ENCODE assay signal across 11 cellular contexts in the genomic region with DNA sequence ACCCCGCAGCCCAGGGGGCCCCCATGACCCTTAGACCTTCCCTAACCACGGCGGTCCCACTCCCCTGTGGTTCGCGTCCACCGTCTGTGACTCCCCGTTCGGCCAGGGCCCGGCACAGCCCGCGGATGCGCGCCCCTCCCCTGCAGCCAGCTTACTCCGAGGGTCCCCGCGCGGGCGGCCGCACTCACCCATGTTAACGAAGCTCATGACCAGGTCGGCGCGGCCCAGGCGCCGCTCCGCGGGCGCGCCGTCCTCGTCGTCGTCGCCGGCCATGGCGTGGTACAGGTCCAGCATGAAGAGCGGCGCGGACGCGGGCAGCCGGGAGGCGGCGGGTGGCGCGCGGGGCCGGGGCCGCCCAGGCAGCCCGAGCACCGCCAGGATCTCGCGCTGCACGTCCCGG. TPM values are rescaled to one million over a fixed set of nuclear protein-coding genes. Genes with fewer than 3 reads are reported as not detected.
DNase-seq lines count a peak whose midpoint lies in the region; ATAC-seq, FAIRE-seq and TF ChIP-seq lines count a peak whose summit lies in the region.
"Not testable (repeated sequence)": the region's sequence is repeated elsewhere in the genome, so short reads cannot be mapped to it uniquely, and the experiment has no call there.
"Had no signal": no experiment of that assay in that cellular context is flagged by ENCODE, and none has a peak within 500 bp of the region (broad histone marks: within the 10 kb centered on the region; RNA-seq: fewer than 3 reads in every experiment).

No MANE protein-coding gene starts in this region.

- not testable (repeated sequence) for H4K91ac ChIP-seq in IMR-90 (ENCODE audit: insufficient read depth, low read depth, low read length); H1 (replicated peaks; ENCODE audit: insufficient read length, low read length)

- not testable (repeated sequence) for H2BK15ac ChIP-seq in IMR-90 (ENCODE audit: low read depth, low read length); H1 (ENCODE audit: low read length)

- H3K27me3 Mint-ChIP-seq in activated T-helper 1 cell treated with anti-CD3 and anti-CD28 coated beads, Interleukin-12 subunit alpha, Interleukin-12 subunit beta, Interleukin-2, Interleukin-4 antibody, amounts not matched to agents 30 ng/mL and 10 ng/mL and 1 ng/mL, durations not matched to agents 14 hours and 24 hours and 36 hours (ENCODE audit: insufficient read depth): peaks cover 43% of the 10 kb centered on the region
- H3K27me3 Mint-ChIP-seq in memory B cell: not testable (repeated sequence)

- H3K18ac ChIP-seq in IMR-90 (ENCODE audit: low read depth, low read length); H1 (ENCODE audit: extremely low read depth, low read length): not testable (repeated sequence)

- POLR2A ChIA-PET in A549 (lab: Yijun Ruan, JAX) (interaction anchor here (1.0 to 1.1 kb wide), 2 partner anchors 11 to 49 kb away, joined by 5 to 8 read pairs; a partner anchor contains a TSS), H1 (lab: Charles Lee; ENCODE audit: partially characterized antibody) (interaction anchor here (1.0 to 1.9 kb wide), 3 partner anchors 12 to 114 kb away, joined by 3 to 5 read pairs (median 3); no protein-coding TSS in a partner anchor)
- POLR2A ChIA-PET in IMR-90 (lab: Charles Lee; ENCODE audit: unreplicated experiment): not testable (repeated sequence)

- DNase-seq in A549 (ENCODE audit: low read depth in 1 of 2, low spot score in 1 of 2); GM12864 (ENCODE audit: low read depth); IMR-90; SJCRH30; activated T-helper 1 cell treated with anti-CD3 and anti-CD28 coated beads, Interleukin-12 subunit alpha, Interleukin-12 subunit beta, Interleukin-2, Interleukin-4 antibody, amounts not matched to agents 30 ng/mL and 10 ng/mL and 1 ng/mL, durations not matched to agents 14 hours and 24 hours and 36 hours (ENCODE audit: low spot score); H1 (ENCODE audit: low read depth in 1 of 2, low spot score in 2 of 2); memory B cell (ENCODE audit: low spot score in 2 of 2); sigmoid colon: not testable (repeated sequence)

- not testable (repeated sequence) for H3K79me2 ChIP-seq in H1 (ENCODE audit: control insufficient read depth in 1 of 2, insufficient read depth in 2 of 2, low read length in 2 of 2)

- not testable (repeated sequence) for TF ChIP-seq CTCF in A549 (IDR thresholded peaks at IDR 0.05); GM12864 (IDR thresholded peaks at IDR 0.05; ENCODE audit: low read depth, low read length, missing control alignments); IMR-90 (conservative IDR thresholded peaks at IDR 0.05; ENCODE audit: low read depth, low read length); H1 (IDR thresholded peaks at IDR 0.05; ENCODE audit: control extremely low read depth in 1 of 3, insufficient read depth in 1 of 3, low read depth in 1 of 3, low read length in 3 of 3); sigmoid colon (IDR thresholded peaks at IDR 0.05)

- not testable (repeated sequence) for H4K20me1 ChIP-seq in IMR-90 (ENCODE audit: insufficient read depth, low read length); H1 (replicated peaks in 1 of 2; ENCODE audit: control insufficient read depth in 1 of 2, insufficient read depth in 2 of 2, low read length in 2 of 2)

- peak overlapping the region in 1 of 2 experiments; percentile 95; a peak in 4 of 6 replicates for H3K27ac ChIP-seq in A549
- not testable (repeated sequence) for H3K27ac ChIP-seq in IMR-90 (ENCODE audit: insufficient read depth, low read length); SJCRH30; H1 (ENCODE audit: low read depth, low read length); sigmoid colon

- H3K4me1 ChIP-seq in A549; IMR-90 (ENCODE audit: control insufficient read depth, insufficient read depth, low read length); H1 (replicated peaks in 1 of 4; ENCODE audit: control insufficient read depth in 3 of 4, insufficient read depth in 4 of 4, low read length in 3 of 4): not testable (repeated sequence)
- H3K4me1 ChIP-seq in SJCRH30 (peaks cover 10% of the 10 kb centered on the region), sigmoid colon (peaks cover 0 to 11% (median 7%) of the 10 kb centered on the region in 4 donors)

- not testable (repeated sequence) for H2AK5ac ChIP-seq in IMR-90 (ENCODE audit: low read depth, low read length); H1 (ENCODE audit: low read depth, low read length)

- peak overlapping the region; percentile 56 for H3K4me3 Mint-ChIP-seq in activated T-helper 1 cell treated with anti-CD3 and anti-CD28 coated beads, Interleukin-12 subunit alpha, Interleukin-12 subunit beta, Interleukin-2, Interleukin-4 antibody, amounts not matched to agents 30 ng/mL and 10 ng/mL and 1 ng/mL, durations not matched to agents 14 hours and 24 hours and 36 hours
- H3K4me3 Mint-ChIP-seq in memory B cell: peak overlapping the region; percentile 74

- H3K23me2 ChIP-seq in H1 (ENCODE audit: low read depth, low read length): not testable (repeated sequence)

- not testable (repeated sequence) for BruUV-seq in IMR-90 (replicated peaks; lab: Mats Ljungman, UMichigan)

- ATAC-seq in A549; memory B cell (ENCODE audit: low read depth): not testable (repeated sequence)
- 0 out of 2 replicates have a peak, but pooled peaks have one; percentile 13 for ATAC-seq in IMR-90 (ENCODE audit: low read depth)

- FAIRE-seq in A549 (lab: Jason Lieb, UNC); H1 (lab: Jason Lieb, UNC): not testable (repeated sequence)

- no CpG with 5 or more reads among the region's 55 CpGs for WGBS in A549 (ENCODE audit: missing lambda C conversion rate)
- WGBS in IMR-90 (ENCODE audit: extremely low coverage in 2 of 2, insufficient read length in 1 of 2), 2 experiments: 6% methylated on average over 10 of the region's 55 CpGs; no CpG with 5 or more reads in 1 of the 2 experiments
- WGBS in H1 (ENCODE audit: extremely low coverage in 1 of 2, insufficient coverage in 1 of 2, insufficient read length in 1 of 2, insufficient replicate concordance in 2 of 2, low coverage in 1 of 2, low lambda C conversion rate in 2 of 2, missing lambda C conversion rate in 1 of 2), 2 experiments: 9% methylated on average over 23 of the region's 55 CpGs; no CpG with 5 or more reads in 1 of the 2 experiments
- WGBS in sigmoid colon, 2 donors: 4 to 7% methylated on average over 55 of the region's 55 CpGs

- H3K79me1 ChIP-seq in IMR-90 (ENCODE audit: low read depth in 1 of 2, low read length in 2 of 2); H1 (ENCODE audit: low read depth, low read length): not testable (repeated sequence)

- not testable (repeated sequence) for H3K56ac ChIP-seq in IMR-90 (ENCODE audit: extremely low read depth, insufficient read depth, low read length); H1 (replicated peaks; ENCODE audit: insufficient read length, low read depth, low read length)

- not testable (repeated sequence) for H3K9me1 ChIP-seq in IMR-90 (ENCODE audit: insufficient read depth, low read length)

- not testable (repeated sequence) for H3K23ac ChIP-seq in IMR-90 (ENCODE audit: low read depth, low read length); H1 (ENCODE audit: insufficient read length)

- not testable (repeated sequence) for H2BK120ac ChIP-seq in IMR-90 (ENCODE audit: low read depth, low read length); H1 (replicated peaks; ENCODE audit: low read depth, low read length)

- H3K36me3 Mint-ChIP-seq in activated T-helper 1 cell treated with anti-CD3 and anti-CD28 coated beads, Interleukin-12 subunit alpha, Interleukin-12 subunit beta, Interleukin-2, Interleukin-4 antibody, amounts not matched to agents 30 ng/mL and 10 ng/mL and 1 ng/mL, durations not matched to agents 14 hours and 24 hours and 36 hours (ENCODE audit: low read depth); memory B cell: not testable (repeated sequence)

- peaks cover 12% of the 10 kb centered on the region for H3K4me1 Mint-ChIP-seq in activated T-helper 1 cell treated with anti-CD3 and anti-CD28 coated beads, Interleukin-12 subunit alpha, Interleukin-12 subunit beta, Interleukin-2, Interleukin-4 antibody, amounts not matched to agents 30 ng/mL and 10 ng/mL and 1 ng/mL, durations not matched to agents 14 hours and 24 hours and 36 hours (ENCODE audit: low read depth)
- H3K4me1 Mint-ChIP-seq in memory B cell: peaks cover 21% of the 10 kb centered on the region

- H2BK20ac ChIP-seq in IMR-90 (ENCODE audit: low read depth, low read length); H1 (ENCODE audit: low read length): not testable (repeated sequence)

- not testable (repeated sequence) for H4K8ac ChIP-seq in IMR-90 (ENCODE audit: low read depth in 2 of 2, low read length in 2 of 2); H1 (ENCODE audit: extremely low read depth, insufficient read depth, low read length)

- H2BK12ac ChIP-seq in H1 (ENCODE audit: low read depth, low read length): not testable (repeated sequence)

- in situ Hi-C loops in IMR-90 (cut with MboI; ENCODE audit: low sequenced_read_pairs): loop anchor here (5.0 kb wide), 1 partner anchor 296 kb away; a partner anchor contains a TSS

- not testable (repeated sequence) for H3K27ac Mint-ChIP-seq in activated T-helper 1 cell treated with anti-CD3 and anti-CD28 coated beads, Interleukin-12 subunit alpha, Interleukin-12 subunit beta, Interleukin-2, Interleukin-4 antibody, amounts not matched to agents 30 ng/mL and 10 ng/mL and 1 ng/mL, durations not matched to agents 14 hours and 24 hours and 36 hours; memory B cell

- not testable (repeated sequence) for H2AFZ ChIP-seq in IMR-90 (replicated peaks; ENCODE audit: low read length, poor library complexity); H1 (ENCODE audit: low read length)

- H3K14ac ChIP-seq in IMR-90 (replicated peaks; ENCODE audit: low read depth, low read length); H1 (ENCODE audit: insufficient read length): not testable (repeated sequence)

- CTCF ChIA-PET in A549 (lab: Yijun Ruan, JAX): interaction anchor here (2.9 kb wide), 1 partner anchor 11 kb away, joined by 16 read pairs; no protein-coding TSS in a partner anchor
- CTCF ChIA-PET in IMR-90 (lab: Yijun Ruan, JAX): not testable (repeated sequence)
- CTCF ChIA-PET in H1 (lab: Charles Lee; ENCODE audit: partially characterized antibody): interaction anchor here (0.6 to 1.7 kb wide), 2 partner anchors 12 to 68 kb away, joined by 3 to 5 read pairs; no protein-coding TSS in a partner anchor

- H3K9me3 Mint-ChIP-seq in activated T-helper 1 cell treated with anti-CD3 and anti-CD28 coated beads, Interleukin-12 subunit alpha, Interleukin-12 subunit beta, Interleukin-2, Interleukin-4 antibody, amounts not matched to agents 30 ng/mL and 10 ng/mL and 1 ng/mL, durations not matched to agents 14 hours and 24 hours and 36 hours; memory B cell: not testable (repeated sequence)

- H2AK9ac ChIP-seq in IMR-90 (replicated peaks; ENCODE audit: low read depth, low read length, poor library complexity): not testable (repeated sequence)

- intact Hi-C loops in IMR-90 (cut with micrococcal nuclease); sigmoid colon (cut with DNase I): not testable (repeated sequence)
- intact Hi-C loops in activated T-helper 1 cell treated with anti-CD3 and anti-CD28 coated beads, Interleukin-12 subunit alpha, Interleukin-12 subunit beta, Interleukin-2, Interleukin-4 antibody, amounts not matched to agents 30 ng/mL and 10 ng/mL and 1 ng/mL, durations not matched to agents 14 hours and 24 hours and 36 hours (cut with micrococcal nuclease): loop anchor here (10.0 kb wide), 1 partner anchor 293 kb away; a partner anchor contains a TSS

- H3K27me3 ChIP-seq in IMR-90 (ENCODE audit: control insufficient read depth, insufficient read depth, low read length) (peaks cover 64% of the 10 kb centered on the region), H1 (replicated peaks in 1 of 4; ENCODE audit: control insufficient read depth in 3 of 4, extremely low read depth in 1 of 4, insufficient read depth in 3 of 4, low read length in 3 of 4) (peaks cover 34 to 62% (median 47%) of the 10 kb centered on the region in 4 experiments), sigmoid colon (peaks cover 22 to 40% (median 24%) of the 10 kb centered on the region in 3 donors)
- H3K27me3 ChIP-seq in SJCRH30: not testable (repeated sequence)

- not testable (repeated sequence) for TF ChIP-seq EP300 in A549 (IDR thresholded peaks at IDR 0.05); H1 (IDR thresholded peaks at IDR 0.05; ENCODE audit: borderline replicate concordance in 1 of 2, low read depth in 2 of 2, low read length in 2 of 2); sigmoid colon (IDR thresholded peaks at IDR 0.05)

- H3K4me3 ChIP-seq in A549: peak overlapping the region; percentile 64
- H3K4me3 ChIP-seq in GM12864 (ENCODE audit: low read depth, low read length): peak overlapping the region; percentile 89
- H3K4me3 ChIP-seq in IMR-90 (ENCODE audit: insufficient read depth, low read depth, low read length): not testable (repeated sequence)
- peak overlapping the region; percentile 64 for H3K4me3 ChIP-seq in SJCRH30
- H3K4me3 ChIP-seq in H1 (ENCODE audit: extremely low read depth in 1 of 4, insufficient read depth in 2 of 4, low read depth in 3 of 4, low read length in 4 of 4): peak overlapping the region in 1 of 4 experiments; percentile 34; a peak in 1 of 8 replicates
- peak overlapping the region in 3 of 4 donors; percentile 41 to 53 (median 50) for H3K4me3 ChIP-seq in sigmoid colon

- dilution Hi-C loops in IMR-90 (cut with HindIII; ENCODE audit: low sequenced_read_pairs, unreplicated experiment): not testable (repeated sequence)

- not testable (repeated sequence) for H3K9ac ChIP-seq in IMR-90 (ENCODE audit: low read depth, low read length); H1 (replicated peaks in 1 of 4; ENCODE audit: extremely low read depth in 1 of 4, low read depth in 3 of 4, low read length in 3 of 4)

- H4K5ac ChIP-seq in IMR-90 (ENCODE audit: low read depth, low read length); H1 (ENCODE audit: insufficient read length, low read depth, low read length): not testable (repeated sequence)

- TF ChIP-seq RAD21 in A549 (conservative IDR thresholded peaks at IDR 0.05 in 1 of 2, IDR thresholded peaks at IDR 0.05 in 1 of 2); IMR-90 (IDR thresholded peaks at IDR 0.05; ENCODE audit: low read length); H1 (IDR thresholded peaks at IDR 0.05 in 1 of 2, conservative IDR thresholded peaks at IDR 0.05 in 1 of 2; ENCODE audit: low read depth in 2 of 2, low read length in 2 of 2): not testable (repeated sequence)

- H2BK5ac ChIP-seq in IMR-90 (ENCODE audit: low read depth, low read length, poor library complexity, severe bottlenecking); H1 (ENCODE audit: low read depth, low read length): not testable (repeated sequence)

- not testable (repeated sequence) for TF ChIP-seq POLR2A in A549 (IDR thresholded peaks at IDR 0.05; ENCODE audit: low read length); IMR-90 (IDR thresholded peaks at IDR 0.05; ENCODE audit: low read depth, low read length); H1 (IDR thresholded peaks at IDR 0.05; ENCODE audit: control extremely low read depth in 1 of 2, low read depth in 2 of 2, low read length in 2 of 2); sigmoid colon (IDR thresholded peaks at IDR 0.05)

- H3K9me3 ChIP-seq in A549; IMR-90 (ENCODE audit: control insufficient read depth, insufficient read depth, low read length); SJCRH30 (replicated peaks); H1 (ENCODE audit: insufficient read depth in 2 of 2, low read depth in 1 of 2, low read length in 1 of 2); sigmoid colon: not testable (repeated sequence)

- H3K36me3 ChIP-seq in IMR-90 (ENCODE audit: control insufficient read depth, insufficient read depth, low read length); SJCRH30; H1 (ENCODE audit: control insufficient read depth in 2 of 4, insufficient read depth in 4 of 4, low read length in 3 of 4); sigmoid colon: not testable (repeated sequence)

- H3K4me2 ChIP-seq in A549: peak overlapping the region; percentile 89
- not testable (repeated sequence) for H3K4me2 ChIP-seq in IMR-90 (ENCODE audit: low read depth, low read length)
- H3K4me2 ChIP-seq in H1 (ENCODE audit: insufficient read depth in 1 of 2, low read depth in 2 of 2, low read length in 2 of 2): peak overlapping the region in 1 of 2 experiments; percentile 38; a peak in 3 of 4 replicates

- not testable (repeated sequence) for H3K4ac ChIP-seq in IMR-90 (ENCODE audit: low read depth, low read length); H1 (replicated peaks; ENCODE audit: insufficient read length, low read depth, low read length)

RNA-seq across cellular contexts. Expression of a gene that starts 0.7 kb away (rescaled TPM):
- polyA plus RNA-seq in A549 (2011; rRNA removed) (3.1 and 3.4 TPM in 2 replicates), A549 (2017; fragmentation: RNase III; extraction: RNeasy Plus Mini Kit Qiagen cat#74134 plus additional on column Dnase treatment) (2.3 to 2.7 TPM (median 2.5 TPM) in 3 replicates), IMR-90 (2012; rRNA removed) (0.03 TPM in 1 of 2 replicates, not detected in the other), H1 (2011; rRNA removed) (0.50 and 0.52 TPM in 2 replicates), sigmoid colon (1 to 10 TPM; 3.0 to 4.6 (median 3.0) TPM)
- polyA plus RNA-seq in A549 (2012; cell fraction: cytosol; rRNA removed): 3.2 and 4.2 TPM in 2 replicates
- polyA plus RNA-seq in A549 (2012; cell fraction: nucleus; rRNA removed): 3.1 and 4.1 TPM in 2 replicates
- polyA minus RNA-seq in A549 (2011; rRNA and poly(A)+ RNA removed): 2.6 and 3.2 TPM in 2 replicates
- total RNA-seq in IMR-90 (2012; rRNA removed) (not detected in 2 replicates), sigmoid colon (1 to 10 TPM in 1 of 4 donors, under 1 TPM in 3; 0.16 to 2.1 (median 0.68) TPM)
- polyA plus RNA-seq in IMR-90 (2012; cell fraction: cytosol; rRNA removed): not detected in 2 replicates
- not detected in 2 replicates for polyA plus RNA-seq in IMR-90 (2012; cell fraction: nucleus; rRNA removed; ENCODE audit: low replicate concordance)
- 12.2 and 12.6 TPM in 2 replicates for total RNA-seq in SJCRH30 (2014; rRNA removed; shearing (Covaris generic))
- total RNA-seq in activated T-helper 1 cell treated with anti-CD3 and anti-CD28 coated beads, Interleukin-12 subunit alpha, Interleukin-12 subunit beta, Interleukin-2, Interleukin-4 antibody, amounts not matched to agents 30 ng/mL and 10 ng/mL and 1 ng/mL, durations not matched to agents 14 hours and 24 hours and 36 hours: 0.31 and 0.42 TPM in 2 replicates
- total RNA-seq in H1 (2021; fragmentation: NEBNext Ultra II Directional; extraction: Animal tissue kit (Norgen Biotek cat#: 25700)): 0.37 and 0.54 TPM in 2 replicates
- polyA plus RNA-seq in H1 (2011; cell fraction: cytosol; rRNA removed): 0.49 TPM
- 0.58 TPM for polyA plus RNA-seq in H1 (2011; cell fraction: nucleus; rRNA removed)
- 0.44 to 0.70 TPM (median 0.60 TPM) in 4 replicates for polyA plus RNA-seq in H1 (2012, experiment 1 of 2)
- 0.25 TPM for polyA plus RNA-seq in H1 (2012, experiment 2 of 2)
- 0.49 TPM for polyA plus RNA-seq in H1 (2013, experiment 1 of 2)
- polyA plus RNA-seq in H1 (2013, experiment 2 of 2): 0.53 TPM
- 0.63 TPM in 2 replicates for polyA minus RNA-seq in H1 (2011; rRNA and poly(A)+ RNA removed)
- polyA minus RNA-seq in H1 (2011; cell fraction: cytosol; rRNA and poly(A)+ RNA removed): 0.59 TPM
- polyA minus RNA-seq in H1 (2011; cell fraction: nucleus; rRNA and poly(A)+ RNA removed): 0.40 TPM
- total RNA-seq: GM23248, smooth muscle cell had no signal
- polyA plus RNA-seq: GM23248 had no signal

RNA-seq across cellular contexts. Expression of a gene that starts 16.8 kb away (rescaled TPM):
- polyA plus RNA-seq in A549 (2011; rRNA removed): 0.21 and 0.36 TPM in 2 replicates
- 0.52 and 0.67 TPM in 2 replicates for polyA plus RNA-seq in A549 (2012; cell fraction: cytosol; rRNA removed)
- 2.1 and 3.1 TPM in 2 replicates for polyA plus RNA-seq in A549 (2012; cell fraction: nucleus; rRNA removed)
- polyA plus RNA-seq in A549 (2017; fragmentation: RNase III; extraction: RNeasy Plus Mini Kit Qiagen cat#74134 plus additional on column Dnase treatment): 0.23 to 0.41 TPM (median 0.33 TPM) in 3 replicates
- polyA minus RNA-seq in A549 (2011; rRNA and poly(A)+ RNA removed): 0.70 and 1.0 TPM in 2 replicates
- total RNA-seq in IMR-90 (2012; rRNA removed): 0.18 and 0.28 TPM in 2 replicates
- polyA plus RNA-seq in IMR-90 (2012; rRNA removed): 0.22 and 0.30 TPM in 2 replicates
- polyA plus RNA-seq in IMR-90 (2012; cell fraction: cytosol; rRNA removed): 0.26 and 0.49 TPM in 2 replicates
- 0.44 and 0.53 TPM in 2 replicates for polyA plus RNA-seq in IMR-90 (2012; cell fraction: nucleus; rRNA removed; ENCODE audit: low replicate concordance)
- 3.8 and 4.3 TPM in 2 replicates for total RNA-seq in SJCRH30 (2014; rRNA removed; shearing (Covaris generic))
- 1.6 and 1.7 TPM in 2 replicates for total RNA-seq in activated T-helper 1 cell treated with anti-CD3 and anti-CD28 coated beads, Interleukin-12 subunit alpha, Interleukin-12 subunit beta, Interleukin-2, Interleukin-4 antibody, amounts not matched to agents 30 ng/mL and 10 ng/mL and 1 ng/mL, durations not matched to agents 14 hours and 24 hours and 36 hours
- 2.9 TPM in 2 replicates for total RNA-seq in H1 (2021; fragmentation: NEBNext Ultra II Directional; extraction: Animal tissue kit (Norgen Biotek cat#: 25700))
- 2.6 and 3.4 TPM in 2 replicates for polyA plus RNA-seq in H1 (2011; rRNA removed)
- 3.6 TPM for polyA plus RNA-seq in H1 (2011; cell fraction: cytosol; rRNA removed)
- 5.4 TPM for polyA plus RNA-seq in H1 (2011; cell fraction: nucleus; rRNA removed)
- 1.7 to 3.9 TPM (median 3.1 TPM) in 4 replicates for polyA plus RNA-seq in H1 (2012, experiment 1 of 2)
- polyA plus RNA-seq in H1 (2012, experiment 2 of 2): 2.0 TPM
- polyA plus RNA-seq in H1 (2013, experiment 1 of 2): 1.5 TPM
- 1.5 TPM for polyA plus RNA-seq in H1 (2013, experiment 2 of 2)
- polyA minus RNA-seq in H1 (2011; rRNA and poly(A)+ RNA removed): 3.0 and 3.5 TPM in 2 replicates
- 1.2 TPM for polyA minus RNA-seq in H1 (2011; cell fraction: cytosol; rRNA and poly(A)+ RNA removed)
- 4.5 TPM for polyA minus RNA-seq in H1 (2011; cell fraction: nucleus; rRNA and poly(A)+ RNA removed)
- total RNA-seq in sigmoid colon: 1 to 10 TPM in 1 of 4 donors, under 1 TPM in 3; 0.55 to 2.0 (median 0.85) TPM
- 1 to 10 TPM in 1 of 3 donors, not detected in 2; 1.5 TPM for polyA plus RNA-seq in sigmoid colon
- total RNA-seq: left lobe of liver, smooth muscle cell had no signal
- polyA plus RNA-seq: smooth muscle cell had no signal

RNA-seq across cellular contexts. Expression of a gene that starts 49.3 kb away (rescaled TPM):
- polyA plus RNA-seq in A549 (2011; rRNA removed): 66.1 and 75.6 TPM in 2 replicates
- polyA plus RNA-seq in A549 (2012; cell fraction: cytosol; rRNA removed): 62.4 and 64.3 TPM in 2 replicates
- polyA plus RNA-seq in A549 (2012; cell fraction: nucleus; rRNA removed): 47.8 and 51.1 TPM in 2 replicates
- 45.7 to 46.7 TPM (median 46.6 TPM) in 3 replicates for polyA plus RNA-seq in A549 (2017; fragmentation: RNase III; extraction: RNeasy Plus Mini Kit Qiagen cat#74134 plus additional on column Dnase treatment)
- polyA minus RNA-seq in A549 (2011; rRNA and poly(A)+ RNA removed): 26.0 and 31.9 TPM in 2 replicates
- total RNA-seq in IMR-90 (2012; rRNA removed): 40.8 and 40.9 TPM in 2 replicates
- polyA plus RNA-seq in IMR-90 (2012; rRNA removed): 61.6 and 68.1 TPM in 2 replicates
- polyA plus RNA-seq in IMR-90 (2012; cell fraction: cytosol; rRNA removed): 47.7 and 55.0 TPM in 2 replicates
- 40.4 and 49.3 TPM in 2 replicates for polyA plus RNA-seq in IMR-90 (2012; cell fraction: nucleus; rRNA removed; ENCODE audit: low replicate concordance)
- 62.2 and 64.0 TPM in 2 replicates for total RNA-seq in SJCRH30 (2014; rRNA removed; shearing (Covaris generic))
- total RNA-seq in activated T-helper 1 cell treated with anti-CD3 and anti-CD28 coated beads, Interleukin-12 subunit alpha, Interleukin-12 subunit beta, Interleukin-2, Interleukin-4 antibody, amounts not matched to agents 30 ng/mL and 10 ng/mL and 1 ng/mL, durations not matched to agents 14 hours and 24 hours and 36 hours: 68.1 and 75.0 TPM in 2 replicates
- 38.9 and 40.2 TPM in 2 replicates for total RNA-seq in H1 (2021; fragmentation: NEBNext Ultra II Directional; extraction: Animal tissue kit (Norgen Biotek cat#: 25700))
- polyA plus RNA-seq in H1 (2011; rRNA removed): 49.4 and 56.1 TPM in 2 replicates
- polyA plus RNA-seq in H1 (2011; cell fraction: cytosol; rRNA removed): 79.8 TPM
- polyA plus RNA-seq in H1 (2011; cell fraction: nucleus; rRNA removed): 61.8 TPM
- 44.8 to 55.0 TPM (median 51.6 TPM) in 4 replicates for polyA plus RNA-seq in H1 (2012, experiment 1 of 2)
- polyA plus RNA-seq in H1 (2012, experiment 2 of 2): 52.5 TPM
- polyA plus RNA-seq in H1 (2013, experiment 1 of 2): 36.2 TPM
- 34.8 TPM for polyA plus RNA-seq in H1 (2013, experiment 2 of 2)
- polyA minus RNA-seq in H1 (2011; rRNA and poly(A)+ RNA removed): 33.4 and 38.9 TPM in 2 replicates
- polyA minus RNA-seq in H1 (2011; cell fraction: cytosol; rRNA and poly(A)+ RNA removed): 10.3 TPM
- 27.4 TPM for polyA minus RNA-seq in H1 (2011; cell fraction: nucleus; rRNA and poly(A)+ RNA removed)
- 10 to 100 TPM; 43.5 to 56.4 (median 47.1) TPM for total RNA-seq in sigmoid colon
- 10 to 100 TPM; 43.2 to 48.1 (median 43.2) TPM for polyA plus RNA-seq in sigmoid colon
